ENCODE assay signal across 8 cellular contexts in genomic region chr11:134224710-134225662, GRCh38. TPM values are rescaled to one million over a fixed set of nuclear protein-coding genes. Genes with fewer than 3 reads are reported as not detected.
DNase-seq lines count a peak whose midpoint lies in the region; ATAC-seq lines count a peak whose summit lies in the region.

No MANE protein-coding gene starts in this region.

- H4K5ac ChIP-seq in mesendoderm (ENCODE audit: low read length), result no peak overlapping the region

- H3K27ac ChIP-seq in mesendoderm (ENCODE audit: low read depth, low read length), result peak overlapping the region; percentile 34

- peak; percentile 13 for ATAC-seq in HG02973 (IDR thresholded peaks at IDR 0.05; ENCODE audit: unreplicated experiment)

- peaks cover 54% of the 10 kb centered on the region for H3K36me3 Mint-ChIP-seq in activated CD4-positive, alpha-beta memory T cell treated with anti-CD3 and anti-CD28 coated beads, Interleukin-2, amount 10 ng/mL, durations not matched to agents 7 days and 5 days (ENCODE audit: low read depth)

- H3K79me1 ChIP-seq in mesendoderm (ENCODE audit: low read length), result peaks cover 26% of the 10 kb centered on the region

- H3K27ac Mint-ChIP-seq in activated CD4-positive, alpha-beta memory T cell treated with anti-CD3 and anti-CD28 coated beads, Interleukin-2, amount 10 ng/mL, durations not matched to agents 7 days and 5 days, result peak overlapping the region; percentile 88

- no CpG with 5 or more reads among the region's 93 CpGs for whole genome bisulfite sequencing in mesendoderm (ENCODE audit: extremely low coverage, insufficient coverage, low lambda C conversion rate)

- peaks cover 78% of the 10 kb centered on the region for H3K4me1 Mint-ChIP-seq in activated CD4-positive, alpha-beta memory T cell treated with anti-CD3 and anti-CD28 coated beads, Interleukin-2, amount 10 ng/mL, durations not matched to agents 7 days and 5 days

- peak overlapping the region; percentile 95 for H3K4me3 Mint-ChIP-seq in activated CD4-positive, alpha-beta memory T cell treated with anti-CD3 and anti-CD28 coated beads, Interleukin-2, amount 10 ng/mL, durations not matched to agents 7 days and 5 days

- H2BK15ac ChIP-seq in mesendoderm (replicated peaks; ENCODE audit: low read depth), result no peak overlapping the region

- H3K4ac ChIP-seq in mesendoderm (ENCODE audit: low read depth, low read length), result peak overlapping the region; percentile 57

- H2BK5ac ChIP-seq in mesendoderm (ENCODE audit: low read length), result no peak overlapping the region

- no peak overlapping the region for H3K18ac ChIP-seq in mesendoderm (ENCODE audit: low read length)

- no peak overlapping the region for H2AK5ac ChIP-seq in mesendoderm (ENCODE audit: low read length)

- peak overlapping the region; percentile 97 for H3K56ac ChIP-seq in mesendoderm (ENCODE audit: low read length)

- H3K36me3 ChIP-seq in mesendoderm (ENCODE audit: control insufficient read depth, insufficient read depth, low read length), result no peaks in the 10 kb centered on the region

- peak overlapping the region; percentile 92 for H3K4me3 ChIP-seq in mesendoderm (ENCODE audit: low read length)

- H2BK120ac ChIP-seq in mesendoderm (ENCODE audit: low read depth, low read length), result no peak overlapping the region

- H3K27me3 Mint-ChIP-seq in activated CD4-positive, alpha-beta memory T cell treated with anti-CD3 and anti-CD28 coated beads, Interleukin-2, amount 10 ng/mL, durations not matched to agents 7 days and 5 days, result no peaks in the 10 kb centered on the region

- DNase-seq in NCI-H2227 (lab: John Stamatoyannopoulos, UW; ENCODE audit: unreplicated experiment), result peak; percentile 67
- DNase-seq in NCI-H2227 treated with DMSO at 0.1 percent for 48 hours (lab: John Stamatoyannopoulos, UW), result no peak
- DNase-seq in NCI-H345 (lab: John Stamatoyannopoulos, UW), result peak; percentile 80
- DNase-seq in activated CD4-positive, alpha-beta memory T cell treated with anti-CD3 and anti-CD28 coated beads, Interleukin-2, amount 10 ng/mL, durations not matched to agents 7 days and 5 days, result peak; percentile 74
- DNase-seq in effector CD8-positive, alpha-beta T cell (lab: John Stamatoyannopoulos, UW), result peak; percentile 43
- peak; percentile 38 for DNase-seq in mesendoderm
- DNase-seq in stimulated activated CD8-positive, alpha-beta memory T cell treated with anti-CD3 and anti-CD28 coated beads, Interleukin-15, amount 100 ng/mL, for 4 hours (ENCODE audit: low read depth in 2 of 2), result peak; percentile 24 to 38

- H3K4me1 ChIP-seq in mesendoderm (ENCODE audit: control insufficient read depth, low read depth, low read length), result peaks cover 4% of the 10 kb centered on the region

- peaks cover 19% of the 10 kb centered on the region for H3K79me2 ChIP-seq in mesendoderm (ENCODE audit: control insufficient read depth, insufficient read depth, low read length)

- H3K9ac ChIP-seq in mesendoderm (ENCODE audit: low read length), result peak overlapping the region; percentile 88

- no peak overlapping the region for H4K8ac ChIP-seq in mesendoderm (ENCODE audit: low read depth, low read length)

- CTCF ChIA-PET in activated CD4-positive, alpha-beta memory T cell treated with anti-CD3 and anti-CD28 coated beads, Interleukin-2, amount 10 ng/mL, durations not matched to agents 7 days and 5 days (lab: Charles Lee), result interaction anchor here (0.7 to 4.2 kb wide), 11 partner anchors 8 to 54 kb away, joined by 3 to 35 read pairs (median 5); partner anchors contain the start of genes ACAD8, GLB1L3 and THYN1

- H3K27me3 ChIP-seq in mesendoderm (ENCODE audit: insufficient read depth, low read length, poor library complexity), result no peaks in the 10 kb centered on the region

- H3K23ac ChIP-seq in mesendoderm (ENCODE audit: low read length), result peak overlapping the region; percentile 19

- peak overlapping the region; percentile 90 for H3K4me2 ChIP-seq in mesendoderm (ENCODE audit: low read length)

- no peaks in the 10 kb centered on the region for H3K9me3 Mint-ChIP-seq in activated CD4-positive, alpha-beta memory T cell treated with anti-CD3 and anti-CD28 coated beads, Interleukin-2, amount 10 ng/mL, durations not matched to agents 7 days and 5 days

- POLR2A ChIA-PET in activated CD4-positive, alpha-beta memory T cell treated with anti-CD3 and anti-CD28 coated beads, Interleukin-2, amount 10 ng/mL, durations not matched to agents 7 days and 5 days (lab: Charles Lee), result interaction anchor here (0.7 to 6.1 kb wide), 24 partner anchors 9 to 358 kb away, joined by 3 to 116 read pairs (median 6); partner anchors contain the start of genes ACAD8, GLB1L2, GLB1L3 and THYN1

RNA-seq across cellular contexts. Expression of gene VPS26B, which starts 0.5 kb away (rescaled TPM):
- total RNA-seq in activated CD4-positive, alpha-beta memory T cell treated with anti-CD3 and anti-CD28 coated beads, Interleukin-2, amount 10 ng/mL, durations not matched to agents 7 days and 5 days, result 10 to 100 TPM; 60.4 to 63.9 TPM
- polyA plus RNA-seq in mesendoderm (2013, experiment 1 of 2), result 15.2 TPM
- 14.9 TPM for polyA plus RNA-seq in mesendoderm (2013, experiment 2 of 2)

RNA-seq across cellular contexts. Expression of gene NCAPD3, which starts 1.2 kb away (rescaled TPM):
- total RNA-seq in activated CD4-positive, alpha-beta memory T cell treated with anti-CD3 and anti-CD28 coated beads, Interleukin-2, amount 10 ng/mL, durations not matched to agents 7 days and 5 days, result 10 to 100 TPM; 94.4 to 97.2 TPM
- 24.9 TPM for polyA plus RNA-seq in mesendoderm (2013, experiment 1 of 2)
- 24.8 TPM for polyA plus RNA-seq in mesendoderm (2013, experiment 2 of 2)

RNA-seq across cellular contexts. Expression of gene THYN1, which starts 28.2 kb away (rescaled TPM):
- 10 to 100 TPM; 61.5 to 67.0 TPM for total RNA-seq in activated CD4-positive, alpha-beta memory T cell treated with anti-CD3 and anti-CD28 coated beads, Interleukin-2, amount 10 ng/mL, durations not matched to agents 7 days and 5 days
- polyA plus RNA-seq in mesendoderm (2013, experiment 1 of 2), result 61.5 TPM
- 64.1 TPM for polyA plus RNA-seq in mesendoderm (2013, experiment 2 of 2)

RNA-seq across cellular contexts. Expression of gene ACAD8, which starts 28.4 kb away (rescaled TPM):
- 10 to 100 TPM; 21.8 to 23.3 TPM for total RNA-seq in activated CD4-positive, alpha-beta memory T cell treated with anti-CD3 and anti-CD28 coated beads, Interleukin-2, amount 10 ng/mL, durations not matched to agents 7 days and 5 days
- 13.5 TPM for polyA plus RNA-seq in mesendoderm (2013, experiment 1 of 2)
- 14.4 TPM for polyA plus RNA-seq in mesendoderm (2013, experiment 2 of 2)

RNA-seq across cellular contexts. Expression of gene GLB1L3, which starts 51.2 kb away (rescaled TPM):
- 1 to 10 TPM; 6.9 TPM for total RNA-seq in activated CD4-positive, alpha-beta memory T cell treated with anti-CD3 and anti-CD28 coated beads, Interleukin-2, amount 10 ng/mL, durations not matched to agents 7 days and 5 days
- 11.5 TPM for polyA plus RNA-seq in mesendoderm (2013, experiment 1 of 2)
- polyA plus RNA-seq in mesendoderm (2013, experiment 2 of 2), result 12.2 TPM
